In genomic region chr15:99122831-99123705, GRCh38 we compare ENCODE assay signal across 10 cellular contexts. TPM values are rescaled to one million over a fixed set of nuclear protein-coding genes. Genes with fewer than 3 reads are reported as not detected.
DNase-seq lines count a peak whose midpoint lies in the region; ATAC-seq, FAIRE-seq and TF ChIP-seq lines count a peak whose summit lies in the region.
"Had no signal": no experiment of that assay in that cellular context is flagged by ENCODE, and none has a peak within 500 bp of the region (broad histone marks: within the 10 kb centered on the region; RNA-seq: fewer than 3 reads in every experiment).

No MANE protein-coding gene starts in this region.

- H3K4me2 ChIP-seq in endothelial cell of umbilical vein (ENCODE audit: insufficient read depth, low read length) = peak overlapping the region; percentile 13

- H3K27me3 Mint-ChIP-seq in nephron progenitor cell (ENCODE audit: low read depth, poor library complexity) = peaks cover 2% of the 10 kb centered on the region

- no peak overlapping the region for H3K4me3 Mint-ChIP-seq in nephron progenitor cell
- H3K4me3 Mint-ChIP-seq: central memory CD8-positive, alpha-beta T cell had no signal

- H3K27me3 ChIP-seq in endothelial cell of umbilical vein (ENCODE audit: control insufficient read depth in 2 of 2, insufficient read depth in 2 of 2, low read length in 2 of 2) (no peaks in the 10 kb centered on the region), uterus (no peaks in the 10 kb centered on the region)

- no peak for DNase-seq in Right ventricle myocardium superior
- DNase-seq in Right ventricle myocardium inferior (ENCODE audit: missing footprints) = no peak
- DNase-seq in endothelial cell of umbilical vein (ENCODE audit: low read depth, low spot score) = peak; percentile 26
- DNase-seq in nephron progenitor cell = no peak
- DNase-seq in uterus = no peak
- no peak for DNase-seq in activated CD4-positive, alpha-beta T cell treated with anti-CD3 and anti-CD28 coated beads for 1 hour
- no peak for DNase-seq in NCI-H524 treated with DMSO at 0.1 percent for 48 hours (lab: John Stamatoyannopoulos, UW)
- DNase-seq in activated CD4-positive, alpha-beta T cell treated with anti-CD3 and anti-CD28 coated beads, Interleukin-2, amount 50 U/mL, for 48 hours = no peak

- H2AFZ ChIP-seq in endothelial cell of umbilical vein (ENCODE audit: low read depth, low read length) = peak overlapping the region; percentile 2

- peaks cover 30% of the 10 kb centered on the region for H3K4me1 ChIP-seq in endothelial cell of umbilical vein (ENCODE audit: control insufficient read depth, extremely low read depth, insufficient read depth, low read length)
- peaks cover 4 to 18% of the 10 kb centered on the region in 2 donors for H3K4me1 ChIP-seq in uterus

- H3K36me3 ChIP-seq in endothelial cell of umbilical vein (ENCODE audit: control insufficient read depth in 2 of 2, extremely low read depth in 1 of 2, insufficient read depth in 2 of 2, low read length in 2 of 2) (no peaks in the 10 kb centered on the region), uterus (no peaks in the 10 kb centered on the region)

- no peaks in the 10 kb centered on the region for H3K9me1 ChIP-seq in endothelial cell of umbilical vein (replicated peaks; ENCODE audit: control insufficient read depth, extremely low read depth, insufficient read depth, low read length)

- POLR2A ChIA-PET in endothelial cell of umbilical vein (lab: Charles Lee) = interaction anchor here (1.5 kb wide), 1 partner anchor 18 kb away, joined by 4 read pairs; no protein-coding TSS in a partner anchor

- TF ChIP-seq CTCF in endothelial cell of umbilical vein (IDR thresholded peaks at IDR 0.05; ENCODE audit: extremely low read depth in 1 of 2, insufficient read depth in 1 of 2, low read depth in 1 of 2, low read length in 2 of 2) (no peak), nephron progenitor cell (IDR thresholded peaks at IDR 0.05) (no peak), uterus (IDR thresholded peaks at IDR 0.05) (no peak)

- H3K27ac Mint-ChIP-seq in nephron progenitor cell = peak overlapping the region; percentile 42

- peaks cover 7% of the 10 kb centered on the region for H3K36me3 Mint-ChIP-seq in nephron progenitor cell (ENCODE audit: low read depth)

- H3K9me3 Mint-ChIP-seq in nephron progenitor cell = no peaks in the 10 kb centered on the region
- H3K9me3 Mint-ChIP-seq: central memory CD8-positive, alpha-beta T cell had no signal

- ATAC-seq in Right ventricle myocardium superior (ENCODE audit: poor library complexity) = peak; percentile 28
- ATAC-seq in Right ventricle myocardium inferior = no peak

- intact Hi-C loops in Right ventricle myocardium superior (cut with DNase I) = no loop called here
- intact Hi-C loops in Right ventricle myocardium inferior (cut with DNase I) = loop anchor here (5.0 kb wide), 1 partner anchor 49 kb away; no protein-coding TSS in a partner anchor
- intact Hi-C loops in endothelial cell of umbilical vein (cut with micrococcal nuclease) = loop anchor here (1.0 to 5.0 kb wide), 5 partner anchors 18 to 444 kb away; partner anchors contain the start of genes MEF2A and SYNM
- intact Hi-C loops in uterus (cut with DNase I; ENCODE audit: low total_unique reads) = no loop called here

- H3K4me3 ChIP-seq in endothelial cell of umbilical vein (replicated peaks in 1 of 3; ENCODE audit: insufficient read depth in 1 of 3, low read depth in 1 of 3, low read length in 3 of 3) = peak overlapping the region in 1 of 3 experiments; percentile 9
- peak overlapping the region in 1 of 2 donors; percentile 8 for H3K4me3 ChIP-seq in uterus
- H3K4me3 ChIP-seq: K562 had no signal

- no peaks in the 10 kb centered on the region for H4K20me1 ChIP-seq in endothelial cell of umbilical vein (replicated peaks; ENCODE audit: control insufficient read depth, extremely low read depth, insufficient read depth, low read length)

- peak overlapping the region; percentile 72 for H3K9ac ChIP-seq in endothelial cell of umbilical vein (replicated peaks; ENCODE audit: extremely low read depth, insufficient read depth, low read length)

- peaks cover 60% of the 10 kb centered on the region for H3K4me1 Mint-ChIP-seq in nephron progenitor cell
- H3K4me1 Mint-ChIP-seq: central memory CD8-positive, alpha-beta T cell had no signal

- dilution Hi-C loops in endothelial cell of umbilical vein (cut with MboI; ENCODE audit: extremely low pct_ligation_motif_present, low sequenced_read_pairs) = no loop called here

- CTCF ChIA-PET in endothelial cell of umbilical vein (lab: Charles Lee) = interaction anchor here (0.6 to 2.2 kb wide), 6 partner anchors 10 to 91 kb away, joined by 3 to 35 read pairs (median 10); partner anchors contain the start of gene SYNM

- H3K9me3 ChIP-seq in endothelial cell of umbilical vein (replicated peaks; ENCODE audit: control insufficient read depth, insufficient read depth, low read length) (no peaks in the 10 kb centered on the region), uterus (no peaks in the 10 kb centered on the region)

- H3K27ac ChIP-seq in endothelial cell of umbilical vein (ENCODE audit: insufficient read depth, low read depth, low read length) (peak overlapping the region; percentile 88), uterus (peak overlapping the region; percentile 75 to 85)

- no peak for TF ChIP-seq POLR2A in endothelial cell of umbilical vein (IDR thresholded peaks at IDR 0.05; ENCODE audit: low read depth, low read length)
- TF ChIP-seq POLR2A in uterus (IDR thresholded peaks at IDR 0.05) = no peak

- H3K79me2 ChIP-seq in endothelial cell of umbilical vein (ENCODE audit: control insufficient read depth, insufficient read depth, low read length) = no peaks in the 10 kb centered on the region

- TSS peak; percentile 51 for BruUV-seq in endothelial cell of umbilical vein (replicated peaks; lab: Mats Ljungman, UMichigan)

- no peak for FAIRE-seq in endothelial cell of umbilical vein (lab: Jason Lieb, UNC)
- FAIRE-seq: K562 had no signal

TF ChIP-seq in endothelial cell of umbilical vein, 7 proteins besides CTCF, POLR2A, EP300 and RAD21:
- TF ChIP-seq GATA2 (IDR thresholded peaks at IDR 0.05; ENCODE audit: insufficient read depth, insufficient read length, low read depth, low read length) = no peak
- no peak for TF ChIP-seq JUN (IDR thresholded peaks at IDR 0.05; ENCODE audit: borderline replicate concordance, insufficient read depth, insufficient read length, low read depth)

RNA-seq across cellular contexts. Expression of gene SYNM, which starts 18.2 kb away (rescaled TPM):
- 295 TPM for total RNA-seq in Right ventricle myocardium superior
- total RNA-seq in Right ventricle myocardium inferior = 311 TPM
- 10.2 and 20.4 TPM in 2 replicates for total RNA-seq in endothelial cell of umbilical vein
- polyA plus RNA-seq in endothelial cell of umbilical vein = 2.7 and 3.7 TPM in 2 replicates
- polyA plus RNA-seq in endothelial cell of umbilical vein (2011; cell fraction: cytosol; rRNA removed) = 2.4 and 2.5 TPM in 2 replicates
- polyA plus RNA-seq in endothelial cell of umbilical vein (2011; cell fraction: nucleus; rRNA removed) = 6.9 and 7.4 TPM in 2 replicates
- 3.8 and 7.3 TPM in 2 replicates for polyA plus RNA-seq in endothelial cell of umbilical vein (2012)
- 7.1 and 7.4 TPM in 2 replicates for polyA minus RNA-seq in endothelial cell of umbilical vein
- polyA minus RNA-seq in endothelial cell of umbilical vein (2011; cell fraction: cytosol; rRNA and poly(A)+ RNA removed) = 21.7 TPM
- polyA minus RNA-seq in endothelial cell of umbilical vein (2011; cell fraction: nucleus; rRNA and poly(A)+ RNA removed) = 3.9 and 5.2 TPM in 2 replicates
- total RNA-seq in uterus = 10 to 100 TPM in 3 of 4 donors, 1 to 10 TPM in 1; 6.4 to 44.6 (median 36.4) TPM

Comparison
In these comparisons a context has a peak if more than half of its experiments do, and no peak if none do; other contexts are left out.
1. intact Hi-C loops: an anchor here in Right ventricle myocardium inferior (5.0 kb wide) and endothelial cell of umbilical vein (1.0 to 5.0 kb wide); none called in Right ventricle myocardium superior and uterus.